Comparison of ENCODE assay signal across 15 cellular contexts in genomic region chr9:107684224-107684623, GRCh38.
DNase-seq lines count a peak whose midpoint lies in the region; ATAC-seq and TF ChIP-seq lines count a peak whose summit lies in the region.
"Had no signal": no experiment of that assay in that cellular context is flagged by ENCODE, and none has a peak within 500 bp of the region (broad histone marks: within the 10 kb centered on the region; RNA-seq: fewer than 3 reads in every experiment).

No MANE protein-coding gene starts in this region.

- no peaks in the 10 kb centered on the region for H3K79me2 ChIP-seq in mesendoderm (ENCODE audit: control insufficient read depth, insufficient read depth, low read length)

- peaks cover 2% of the 10 kb centered on the region for H3K36me3 Mint-ChIP-seq in nephron progenitor cell (ENCODE audit: low read depth)
- H3K36me3 Mint-ChIP-seq: activated naive CD8-positive, alpha-beta T cell treated with anti-CD3 and anti-CD28 coated beads, Interleukin-2, amount 10 ng/mL, durations not matched to agents 7 days and 5 days; immature natural killer cell had no signal

- H3K27me3 ChIP-seq in BLaER1 treated with 17β-estradiol and CSF1 and Interleukin-3, amounts not matched to agents 10 nM and 100 nM: no peaks in the 10 kb centered on the region
- no peaks in the 10 kb centered on the region for H3K27me3 ChIP-seq in mesendoderm (ENCODE audit: insufficient read depth, low read length, poor library complexity)
- H3K27me3 ChIP-seq: BE2C, MG63 had no signal

- H3K9me3 ChIP-seq in BLaER1 treated with 17β-estradiol and CSF1 and Interleukin-3, amounts not matched to agents 10 nM and 100 nM (replicated peaks in 1 of 11): peaks cover 0 to 5% (median 1%) of the 10 kb centered on the region in 11 experiments; a peak in 7 of 22 replicates
- H3K9me3 ChIP-seq: BE2C, MG63, prostate gland had no signal

- H3K79me1 ChIP-seq in mesendoderm (ENCODE audit: low read length): no peaks in the 10 kb centered on the region

- H2BK120ac ChIP-seq in mesendoderm (ENCODE audit: low read depth, low read length): no peak overlapping the region

- peaks cover 9% of the 10 kb centered on the region for H3K9me3 Mint-ChIP-seq in nephron progenitor cell
- H3K9me3 Mint-ChIP-seq: activated naive CD8-positive, alpha-beta T cell treated with anti-CD3 and anti-CD28 coated beads, Interleukin-2, amount 10 ng/mL, durations not matched to agents 7 days and 5 days had no signal

- H3K23ac ChIP-seq in mesendoderm (ENCODE audit: low read length): no peak overlapping the region

- no peak overlapping the region for H3K4me3 ChIP-seq in BLaER1 treated with 17β-estradiol and CSF1 and Interleukin-3, amounts not matched to agents 10 nM and 100 nM
- H3K4me3 ChIP-seq in choroid plexus epithelial cell (ENCODE audit: low read depth, low read length) (no peak overlapping the region), mesendoderm (ENCODE audit: low read length) (no peak overlapping the region)
- H3K4me3 ChIP-seq: MG63, prostate gland had no signal

- no peak overlapping the region for H4K5ac ChIP-seq in mesendoderm (ENCODE audit: low read length)

- no peak overlapping the region for H2BK15ac ChIP-seq in mesendoderm (replicated peaks; ENCODE audit: low read depth)

- H3K27me3 Mint-ChIP-seq in nephron progenitor cell (ENCODE audit: low read depth, poor library complexity): peaks cover 11% of the 10 kb centered on the region
- H3K27me3 Mint-ChIP-seq: activated naive CD8-positive, alpha-beta T cell treated with anti-CD3 and anti-CD28 coated beads, Interleukin-2, amount 10 ng/mL, durations not matched to agents 7 days and 5 days had no signal

- H3K27ac ChIP-seq in BLaER1 treated with 17β-estradiol and CSF1 and Interleukin-3, amounts not matched to agents 10 nM and 100 nM: peak overlapping the region in 9 of 11 experiments; percentile 18 to 87 (median 68); a peak in 15 of 22 replicates
- no peak overlapping the region for H3K27ac ChIP-seq in mesendoderm (ENCODE audit: low read depth, low read length)
- H3K27ac ChIP-seq: prostate gland had no signal

- TF ChIP-seq CTCF in choroid plexus epithelial cell (conservative IDR thresholded peaks at IDR 0.05; ENCODE audit: low read depth, low read length) (no peak), nephron progenitor cell (IDR thresholded peaks at IDR 0.05) (no peak)

- H3K18ac ChIP-seq in mesendoderm (ENCODE audit: low read length): no peak overlapping the region

- WGBS in mesendoderm (ENCODE audit: extremely low coverage, insufficient coverage, low lambda C conversion rate): no CpG with 5 or more reads among the region's 6 CpGs

- H4K20me1 ChIP-seq in BLaER1 treated with 17β-estradiol and CSF1 and Interleukin-3, amounts not matched to agents 10 nM and 100 nM: no peaks in the 10 kb centered on the region

- no peak overlapping the region for H2BK5ac ChIP-seq in mesendoderm (ENCODE audit: low read length)

- H4K8ac ChIP-seq in mesendoderm (ENCODE audit: low read depth, low read length): no peak overlapping the region

- DNase-seq in LHCN-M2 (ENCODE audit: low read depth) (peak; percentile 55), choroid plexus epithelial cell (ENCODE audit: low read depth) (peak; percentile 60), mesendoderm (peak; percentile 21), OCI-M2 (lab: John Stamatoyannopoulos, UW; ENCODE audit: unreplicated experiment) (no peak), nephron progenitor cell (no peak)
- DNase-seq: activated CD4-positive, CD25-positive, alpha-beta regulatory T cell treated with anti-CD3 and anti-CD28 coated beads, Interleukin-2, amount 50 U/mL, for 72 hours; activated naive CD8-positive, alpha-beta T cell treated with anti-CD3 and anti-CD28 coated beads, Interleukin-2, amount 10 ng/mL, durations not matched to agents 7 days and 5 days; BE2C; immature natural killer cell; MG63; NCI-H2171 treated with DMSO at 0.1 percent for 48 hours had no signal

- peak overlapping the region in 5 of 11 experiments; percentile 37 to 69 (median 53); a peak in 8 of 22 replicates for H3K9ac ChIP-seq in BLaER1 treated with 17β-estradiol and CSF1 and Interleukin-3, amounts not matched to agents 10 nM and 100 nM
- H3K9ac ChIP-seq in mesendoderm (ENCODE audit: low read length): no peak overlapping the region

- H3K4me3 Mint-ChIP-seq in nephron progenitor cell: no peak overlapping the region
- H3K4me3 Mint-ChIP-seq: activated naive CD8-positive, alpha-beta T cell treated with anti-CD3 and anti-CD28 coated beads, Interleukin-2, amount 10 ng/mL, durations not matched to agents 7 days and 5 days; immature natural killer cell had no signal

- H2AK5ac ChIP-seq in mesendoderm (ENCODE audit: low read length): no peak overlapping the region

- H3K4me1 ChIP-seq in BLaER1 treated with 17β-estradiol and CSF1 and Interleukin-3, amounts not matched to agents 10 nM and 100 nM: peaks cover 0 to 51% (median 15%) of the 10 kb centered on the region in 10 experiments; a peak in 15 of 20 replicates
- no peaks in the 10 kb centered on the region for H3K4me1 ChIP-seq in mesendoderm (ENCODE audit: control insufficient read depth, low read depth, low read length)
- H3K4me1 ChIP-seq: BE2C, prostate gland had no signal

- no peaks in the 10 kb centered on the region for H3K36me3 ChIP-seq in BLaER1 treated with 17β-estradiol and CSF1 and Interleukin-3, amounts not matched to agents 10 nM and 100 nM
- no peaks in the 10 kb centered on the region for H3K36me3 ChIP-seq in mesendoderm (ENCODE audit: control insufficient read depth, insufficient read depth, low read length)
- H3K36me3 ChIP-seq: BE2C, MG63, prostate gland had no signal

- no peak overlapping the region for H3K56ac ChIP-seq in mesendoderm (ENCODE audit: low read length)

- H3K4me2 ChIP-seq in BLaER1 treated with 17β-estradiol and CSF1 and Interleukin-3, amounts not matched to agents 10 nM and 100 nM: peak overlapping the region in 6 of 11 experiments; percentile 47 to 81 (median 74); a peak in 12 of 22 replicates
- H3K4me2 ChIP-seq in mesendoderm (ENCODE audit: low read length): no peak overlapping the region

- no peaks in the 10 kb centered on the region for H3K4me1 Mint-ChIP-seq in nephron progenitor cell
- H3K4me1 Mint-ChIP-seq: activated naive CD8-positive, alpha-beta T cell treated with anti-CD3 and anti-CD28 coated beads, Interleukin-2, amount 10 ng/mL, durations not matched to agents 7 days and 5 days; immature natural killer cell had no signal

- no peak for ATAC-seq in HG03039 (IDR thresholded peaks at IDR 0.05; ENCODE audit: unreplicated experiment)
- ATAC-seq in HG03045 (IDR thresholded peaks at IDR 0.05; ENCODE audit: unreplicated experiment): no peak

- no peak overlapping the region for H3K27ac Mint-ChIP-seq in nephron progenitor cell
- H3K27ac Mint-ChIP-seq: activated naive CD8-positive, alpha-beta T cell treated with anti-CD3 and anti-CD28 coated beads, Interleukin-2, amount 10 ng/mL, durations not matched to agents 7 days and 5 days; immature natural killer cell had no signal

- H3K4ac ChIP-seq in mesendoderm (ENCODE audit: low read depth, low read length): no peak overlapping the region

Comparison
In these comparisons a context has a peak if more than half of its experiments do, and no peak if none do; other contexts are left out.
1. DNase-seq: peak in LHCN-M2 (single experiment), choroid plexus epithelial cell (single experiment) and mesendoderm (single experiment); none in OCI-M2 (single experiment) and nephron progenitor cell (single experiment).